Comparison of ENCODE assay signal across 8 cellular contexts in genomic region chr3:186519021-186519658, GRCh38. TPM values are rescaled to one million over a fixed set of nuclear protein-coding genes. Genes with fewer than 3 reads are reported as not detected.
A peak's percentile ranks its signal among the peaks of the same experiment; 100 is the strongest.
DNase-seq lines count a peak whose midpoint lies in the region; ATAC-seq lines count a peak whose summit lies in the region.

No MANE protein-coding gene starts in this region.

- peak; percentile 54 for DNase-seq in activated T-cell treated with anti-CD3 and anti-CD28 coated beads for 24 hours (ENCODE audit: low read depth)
- DNase-seq in stimulated activated CD4-positive, alpha-beta T cell treated with anti-CD3 and anti-CD28 coated beads, Interleukin-2, amount 100 ng/mL, for 4 hours (ENCODE audit: low read depth): peak; percentile 69
- no peak for DNase-seq in GM23248
- DNase-seq in HT-29 (ENCODE audit: low spot score): no peak
- no peak for DNase-seq in inferior parietal cortex (ENCODE audit: extremely low spot score)
- DNase-seq in HCEC 1CT: no peak

- in situ Hi-C loops in GM23248 (cut with MboI): no loop called here

- peak; percentile 38 for ATAC-seq in GM18858 (IDR thresholded peaks at IDR 0.05; ENCODE audit: unreplicated experiment)

- no peaks in the 10 kb centered on the region for H3K36me3 ChIP-seq in KOPT-K1 (ENCODE audit: insufficient read depth, low read length)
- no peaks in the 10 kb centered on the region for H3K36me3 ChIP-seq in GM23248 (ENCODE audit: low read depth)

- no peak overlapping the region for H3K9ac ChIP-seq in GM23248

- no peaks in the 10 kb centered on the region for H3K9me3 ChIP-seq in KOPT-K1 (ENCODE audit: insufficient read depth, low read length, poor library complexity, severe bottlenecking)
- no peaks in the 10 kb centered on the region for H3K9me3 ChIP-seq in GM23248 (ENCODE audit: low read depth)

- H3K9me2 ChIP-seq in GM23248 (ENCODE audit: insufficient read depth): no peaks in the 10 kb centered on the region

- no peak overlapping the region for H3K4me2 ChIP-seq in GM23248 (ENCODE audit: unreplicated experiment)

- H3F3A ChIP-seq in GM23248 (ENCODE audit: insufficient read depth): no peaks in the 10 kb centered on the region

- H3K27me3 ChIP-seq in GM23248 (replicated peaks; ENCODE audit: insufficient read depth): peaks cover 42% of the 10 kb centered on the region

- peak overlapping the region; percentile 79 for H3K27ac ChIP-seq in KOPT-K1 (ENCODE audit: low read depth, low read length, poor library complexity, severe bottlenecking)
- H3K27ac ChIP-seq in GM23248: no peak overlapping the region

- H3K4me1 ChIP-seq in GM23248 (ENCODE audit: insufficient read depth): no peaks in the 10 kb centered on the region

- H2AFZ ChIP-seq in GM23248: no peak overlapping the region

- no peaks in the 10 kb centered on the region for H3K79me2 ChIP-seq in GM23248 (ENCODE audit: insufficient read depth)

- no peak overlapping the region for H3K4me3 ChIP-seq in GM23248

- H4K20me1 ChIP-seq in GM23248 (ENCODE audit: insufficient read depth): no peaks in the 10 kb centered on the region

- WGBS in GM23248 (ENCODE audit: low coverage in 1 of 2, low lambda C conversion rate in 2 of 2, missing lambda C conversion rate in 2 of 2), 2 experiments: 35 to 40% methylated on average over 6 of the region's 6 CpGs

RNA-seq across cellular contexts. Expression of gene CRYGS, which starts 25.0 kb away (rescaled TPM):
- 0.63 and 0.76 TPM in 2 replicates for total RNA-seq in GM23248 (2014; rRNA removed; shearing (Covaris generic))
- polyA plus RNA-seq in GM23248 (2016; fragmentation: Nextera tagmentation; extraction: Ambion mirVana): 0.49 and 1.3 TPM in 2 replicates
- total RNA-seq in HT-29 (2014; rRNA removed; shearing (Covaris generic)): 0.28 and 0.86 TPM in 2 replicates

RNA-seq across cellular contexts. Expression of gene TBCCD1, which starts 48.0 kb away (rescaled TPM):
- 14.6 and 17.7 TPM in 2 replicates for total RNA-seq in GM23248 (2014; rRNA removed; shearing (Covaris generic))
- polyA plus RNA-seq in GM23248 (2016; fragmentation: Nextera tagmentation; extraction: Ambion mirVana): 15.6 and 16.3 TPM in 2 replicates
- 7.0 and 8.8 TPM in 2 replicates for total RNA-seq in HT-29 (2014; rRNA removed; shearing (Covaris generic))

RNA-seq across cellular contexts. Expression of gene DNAJB11, which starts 51.4 kb away (rescaled TPM):
- total RNA-seq in GM23248 (2014; rRNA removed; shearing (Covaris generic)): 63.2 and 65.9 TPM in 2 replicates
- 99.3 and 102 TPM in 2 replicates for polyA plus RNA-seq in GM23248 (2016; fragmentation: Nextera tagmentation; extraction: Ambion mirVana)
- total RNA-seq in HT-29 (2014; rRNA removed; shearing (Covaris generic)): 63.5 and 71.3 TPM in 2 replicates

Comparison
In these comparisons a context has a peak if more than half of its experiments do, and no peak if none do; other contexts are left out.
1. DNase-seq: peak in activated T-cell treated with anti-CD3 and anti-CD28 coated beads for 24 hours (single experiment) and stimulated activated CD4-positive, alpha-beta T cell treated with anti-CD3 and anti-CD28 coated beads, Interleukin-2, amount 100 ng/mL, for 4 hours (single experiment); none in GM23248 (single experiment), HT-29 (single experiment), inferior parietal cortex (single experiment) and HCEC 1CT (single experiment).